In the genomic region with DNA sequence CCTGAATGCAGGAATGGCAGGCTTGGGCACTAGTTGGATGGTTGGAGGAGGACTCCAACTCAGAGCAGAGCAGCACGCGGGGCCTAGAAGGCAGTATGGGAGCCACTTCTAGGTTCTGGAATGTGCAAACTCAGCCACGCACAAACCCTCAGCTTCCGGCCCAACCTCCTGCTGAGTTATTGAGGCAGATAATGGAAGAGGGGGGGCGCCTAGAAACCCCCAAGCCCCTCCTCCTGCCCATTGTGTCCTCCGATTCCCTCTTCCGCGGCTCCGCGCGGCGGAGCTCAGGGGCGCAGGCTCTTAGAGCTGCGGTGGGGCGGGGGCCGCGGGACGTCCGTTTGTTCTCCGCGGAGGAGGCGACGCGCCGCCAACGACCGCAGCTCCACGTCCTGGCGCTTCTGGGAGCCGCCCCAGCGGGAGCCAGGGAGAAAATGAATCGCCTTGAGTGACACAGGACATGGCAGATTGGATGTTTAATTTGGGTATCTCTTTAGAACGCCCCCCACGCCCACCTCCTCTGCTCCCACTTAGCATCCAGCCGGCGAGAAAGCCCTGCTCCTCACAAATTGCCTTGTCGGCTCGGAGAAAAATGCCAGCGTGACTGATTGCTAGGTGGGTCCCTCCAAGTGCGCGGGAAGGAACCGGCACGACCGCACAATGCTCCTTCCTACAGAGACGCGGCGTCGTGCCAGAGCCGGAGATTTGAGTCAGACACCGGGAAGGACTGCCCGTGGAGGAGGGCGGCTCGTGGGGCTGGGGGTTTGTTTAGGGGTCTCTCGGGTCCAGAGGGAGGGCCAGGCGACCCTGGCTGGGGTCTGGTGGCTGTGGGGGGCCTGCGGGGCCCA, we compare ENCODE assay signal across 9 cellular contexts.
DNase-seq lines count a peak whose midpoint lies in the region; ATAC-seq and TF ChIP-seq lines count a peak whose summit lies in the region.
"Had no signal": no experiment of that assay in that cellular context is flagged by ENCODE, and none has a peak within 500 bp of the region (broad histone marks: within the 10 kb centered on the region; RNA-seq: fewer than 3 reads in every experiment).

No MANE protein-coding gene starts in this region.

- peaks cover 13 to 14% of the 10 kb centered on the region in 2 donors for H3K4me1 ChIP-seq in adrenal gland (replicated peaks in 1 of 2)
- H3K4me1 ChIP-seq in right cardiac atrium (ENCODE audit: control insufficient read depth, insufficient read depth, low read length) = no peaks in the 10 kb centered on the region

- peak overlapping the region in 2 of 4 donors; percentile 9 to 41 for H3K4me3 ChIP-seq in adrenal gland
- peak overlapping the region; percentile 38 for H3K4me3 ChIP-seq in right cardiac atrium (ENCODE audit: low read length)

- H3K27ac ChIP-seq in adrenal gland = no peak overlapping the region
- H3K27ac ChIP-seq in right cardiac atrium (ENCODE audit: low read length) = no peak overlapping the region
- H3K27ac ChIP-seq: C4-2B had no signal

- H3K9me3 ChIP-seq in adrenal gland (replicated peaks in 1 of 3) (no peaks in the 10 kb centered on the region), right cardiac atrium (ENCODE audit: control insufficient read depth, low read length) (no peaks in the 10 kb centered on the region)

- H3K36me3 ChIP-seq in adrenal gland (replicated peaks in 1 of 2) = no peaks in the 10 kb centered on the region

- DNase-seq in NCI-H2196 (lab: John Stamatoyannopoulos, UW; ENCODE audit: unreplicated experiment) = peak; percentile 38
- no peak for DNase-seq in NCI-H2196 treated with DMSO at 0.1 percent for 48 hours (lab: John Stamatoyannopoulos, UW; ENCODE audit: unreplicated experiment)
- peak; percentile 85 for DNase-seq in NCI-H2227 (lab: John Stamatoyannopoulos, UW; ENCODE audit: unreplicated experiment)
- peak in 6 of 7 donors; percentile 24 to 67 (median 26) for DNase-seq in adrenal gland
- DNase-seq in right cardiac atrium = peak; percentile 44 to 78 (median 62)
- DNase-seq in posterior cingulate gyrus = peak; percentile 31 to 95 (median 66)
- DNase-seq in GOT3 (lab: John Stamatoyannopoulos, UW) = no peak

- TF ChIP-seq POLR2A in adrenal gland (IDR thresholded peaks at IDR 0.05) = no peak

- TF ChIP-seq CTCF in adrenal gland (IDR thresholded peaks at IDR 0.05) = no peak

- H3K27me3 ChIP-seq in adrenal gland = peaks cover 12% of the 10 kb centered on the region
- H3K27me3 ChIP-seq in right cardiac atrium (ENCODE audit: control insufficient read depth, insufficient read depth) = no peaks in the 10 kb centered on the region

- ATAC-seq in right cardiac atrium = peak; percentile 63 to 65
- ATAC-seq in GM18909 (IDR thresholded peaks at IDR 0.05; ENCODE audit: poor library complexity, unreplicated experiment) = no peak

- intact Hi-C loops in adrenal gland (cut with DNase I) = no loop called here
- intact Hi-C loops in right cardiac atrium (cut with DNase I) = no loop called here
- intact Hi-C loops in posterior cingulate gyrus (cut with DNase I) = no loop called here

- 0 to 2% (median 1%) methylated on average over 6 to 56 of the region's 56 CpGs for WGBS in adrenal gland, 4 donors
- under 1% methylated on average over 56 of the region's 56 CpGs for WGBS in right cardiac atrium

Comparison
In these comparisons a context has a peak if more than half of its experiments do, and no peak if none do; other contexts are left out.
1. DNase-seq: peak in NCI-H2196 (single experiment), NCI-H2227 (single experiment), adrenal gland (6 of 7), right cardiac atrium (3 of 3) and posterior cingulate gyrus (10 of 10); none in NCI-H2196 treated with DMSO at 0.1 percent for 48 hours (single experiment) and GOT3 (single experiment).